1 cellular context compared by ENCODE assay signal in genomic region chr6:79672631-79673065, GRCh38.
TF ChIP-seq lines count a peak whose summit lies in the region.

No MANE protein-coding gene starts in this region.

TF ChIP-seq in HepG2, 621 proteins besides CTCF, POLR2A, EP300 and RAD21 (continued from another document and continues in another):
- no peak for TF ChIP-seq GLMP (CRISPR knock-in tag; IDR thresholded peaks at IDR 0.05; ENCODE audit: borderline replicate concordance)
- TF ChIP-seq MIER2 (CRISPR knock-in tag; IDR thresholded peaks at IDR 0.05), result no peak
- TF ChIP-seq FOSL2 (CRISPR knock-in tag; IDR thresholded peaks at IDR 0.05), result no peak
- TF ChIP-seq ZNF205 (CRISPR knock-in tag; IDR thresholded peaks at IDR 0.05), result 0 out of 2 replicates have a peak, but pooled peaks have one; percentile 27
- no peak for TF ChIP-seq ZBTB34 (CRISPR knock-in tag; IDR thresholded peaks at IDR 0.05)
- TF ChIP-seq CCAR2 (optimal IDR thresholded peaks at IDR 0.05; ENCODE audit: low read depth, low read length), result no peak
- no peak for TF ChIP-seq ZNF276 (CRISPR knock-in tag; IDR thresholded peaks at IDR 0.05; ENCODE audit: low read depth)
- TF ChIP-seq CREB1 (IDR thresholded peaks at IDR 0.05), result no peak
- TF ChIP-seq CREB1 (CRISPR knock-in tag; IDR thresholded peaks at IDR 0.05), result no peak
- no peak for TF ChIP-seq MXI1 (IDR thresholded peaks at IDR 0.05; ENCODE audit: borderline replicate concordance, low read depth, low read length)
- TF ChIP-seq JDP2 (CRISPR knock-in tag; IDR thresholded peaks at IDR 0.05; ENCODE audit: borderline replicate concordance), result no peak
- no peak for TF ChIP-seq ZMYM2 (CRISPR knock-in tag; IDR thresholded peaks at IDR 0.05)
- TF ChIP-seq HOXA9 (CRISPR knock-in tag; IDR thresholded peaks at IDR 0.05; ENCODE audit: borderline replicate concordance), result no peak
- TF ChIP-seq AFF4 (CRISPR knock-in tag; IDR thresholded peaks at IDR 0.05), result no peak
- no peak for TF ChIP-seq ZNF274 (CRISPR knock-in tag; IDR thresholded peaks at IDR 0.05)
- no peak for TF ChIP-seq CERS6 (CRISPR knock-in tag; IDR thresholded peaks at IDR 0.05)
- no peak for TF ChIP-seq ELF1 (CRISPR knock-in tag; IDR thresholded peaks at IDR 0.05)
- TF ChIP-seq ZNF318 (CRISPR knock-in tag; IDR thresholded peaks at IDR 0.05), result no peak
- no peak for TF ChIP-seq ZNF33B (CRISPR knock-in tag; IDR thresholded peaks at IDR 0.05)
- TF ChIP-seq ZC3H4 (CRISPR knock-in tag; IDR thresholded peaks at IDR 0.05; ENCODE audit: borderline replicate concordance), result no peak
- TF ChIP-seq ZFP36L2 (CRISPR knock-in tag; IDR thresholded peaks at IDR 0.05), result no peak
- TF ChIP-seq TCF7 (IDR thresholded peaks at IDR 0.05; ENCODE audit: low read depth), result peak; percentile 51; the same call in 1 of the 2 replicates
- no peak for TF ChIP-seq HMGXB3 (CRISPR knock-in tag; IDR thresholded peaks at IDR 0.05; ENCODE audit: borderline replicate concordance)
- TF ChIP-seq ATF7 (IDR thresholded peaks at IDR 0.05), result no peak
- TF ChIP-seq ATF7 (CRISPR knock-in tag; IDR thresholded peaks at IDR 0.05), result no peak
- peak; percentile 51; the same call in 1 of the 2 replicates for TF ChIP-seq PPARG (CRISPR knock-in tag; conservative IDR thresholded peaks at IDR 0.05)
- peak; percentile 43; the same call in 1 of the 2 replicates for TF ChIP-seq FOXJ3 (CRISPR knock-in tag; IDR thresholded peaks at IDR 0.05; ENCODE audit: borderline replicate concordance)
- peak; percentile 36; the same call in 1 of the 2 replicates for TF ChIP-seq RXRB (CRISPR knock-in tag; IDR thresholded peaks at IDR 0.05; ENCODE audit: borderline replicate concordance)
- TF ChIP-seq SP140L (CRISPR knock-in tag; IDR thresholded peaks at IDR 0.05; ENCODE audit: borderline replicate concordance), result no peak
- no peak for TF ChIP-seq ZBTB2 (CRISPR knock-in tag; IDR thresholded peaks at IDR 0.05; ENCODE audit: low read depth)
- TF ChIP-seq FLYWCH1 (CRISPR knock-in tag; IDR thresholded peaks at IDR 0.05), result no peak
- TF ChIP-seq TRIM22 (IDR thresholded peaks at IDR 0.05), result no peak
